13 cellular contexts compared by ENCODE assay signal in genomic region chr17:50689956-50690886, GRCh38. TPM values are rescaled to one million over a fixed set of nuclear protein-coding genes. Genes with fewer than 3 reads are reported as not detected.
A peak's percentile ranks its signal among the peaks of the same experiment; 100 is the strongest.
DNase-seq lines count a peak whose midpoint lies in the region; ATAC-seq and TF ChIP-seq lines count a peak whose summit lies in the region.
"Had no signal": no experiment of that assay in that cellular context is flagged by ENCODE, and none has a peak within 500 bp of the region (broad histone marks: within the 10 kb centered on the region; RNA-seq: fewer than 3 reads in every experiment).

No MANE protein-coding gene starts in this region.

- peak overlapping the region; percentile 29 for H3K9ac ChIP-seq in iPS-15b (ENCODE audit: low read depth, low read length)

- no peak for TF ChIP-seq POLR2A in uterus (IDR thresholded peaks at IDR 0.05)

- H3K9me3 ChIP-seq in iPS-15b (ENCODE audit: control insufficient read depth, insufficient read depth, low read length) = no peaks in the 10 kb centered on the region
- no peaks in the 10 kb centered on the region for H3K9me3 ChIP-seq in uterus
- no peaks in the 10 kb centered on the region for H3K9me3 ChIP-seq in CD8-positive, alpha-beta memory T cell (ENCODE audit: low read length)
- H3K9me3 ChIP-seq: upper lobe of left lung had no signal

- H3K4me1 ChIP-seq in iPS-15b (ENCODE audit: control insufficient read depth, insufficient read depth, low read length) (peaks cover 14% of the 10 kb centered on the region), uterus (peaks cover 5 to 22% of the 10 kb centered on the region in 2 donors)
- H3K4me1 ChIP-seq in CD8-positive, alpha-beta memory T cell (ENCODE audit: insufficient read depth, low read length) = no peaks in the 10 kb centered on the region

- POLR2A ChIA-PET in WTC11 (lab: Charles Lee) = interaction anchor here (0.7 to 0.8 kb wide), 2 partner anchors 16 to 139 kb away, joined by 3 to 4 read pairs; no protein-coding TSS in a partner anchor
- POLR2A ChIA-PET in CD8-positive, alpha-beta memory T cell (lab: Charles Lee) = no interaction called here

- intact Hi-C loops in sciatic nerve (cut with DNase I) = no loop called here
- intact Hi-C loops in uterus (cut with DNase I; ENCODE audit: low total_unique reads) = loop anchor here (10.0 kb wide), 1 partner anchor 145 kb away; the partner anchor contains the start of gene SPATA20

- H3K4me3 ChIP-seq in iPS-15b (ENCODE audit: low read depth, low read length) (no peak overlapping the region), uterus (no peak overlapping the region)
- no peak overlapping the region for H3K4me3 ChIP-seq in CD8-positive, alpha-beta memory T cell (ENCODE audit: low read length)
- H3K4me3 ChIP-seq: upper lobe of left lung had no signal

- TF ChIP-seq CTCF in WTC11 (IDR thresholded peaks at IDR 0.05) = no peak
- TF ChIP-seq CTCF in uterus (IDR thresholded peaks at IDR 0.05) = no peak

- CTCF ChIA-PET in WTC11 (lab: Charles Lee) = interaction anchor here (0.6 to 2.8 kb wide), 7 partner anchors 15 to 189 kb away, joined by 3 to 13 read pairs (median 4); no protein-coding TSS in a partner anchor
- CTCF ChIA-PET in CD8-positive, alpha-beta memory T cell (lab: Charles Lee) = interaction anchor here (0.6 kb wide), 1 partner anchor 29 kb away, joined by 3 read pairs; no protein-coding TSS in a partner anchor

- DNase-seq in DMS53 (lab: John Stamatoyannopoulos, UW) (peak; percentile 43), DMS53 treated with DMSO at 0.1 percent for 48 hours (lab: John Stamatoyannopoulos, UW; ENCODE audit: unreplicated experiment) (no peak), WTC11 (ENCODE audit: low spot score) (no peak), sciatic nerve (ENCODE audit: low spot score) (no peak), T1000 (lab: John Stamatoyannopoulos, UW) (no peak), uterus (no peak)
- no peak for DNase-seq in CD8-positive, alpha-beta memory T cell
- DNase-seq: activated CD4-positive, alpha-beta T cell treated with anti-CD3 and anti-CD28 coated beads for 48 hours; stimulated activated CD4-positive, alpha-beta T cell treated with anti-CD3 and anti-CD28 coated beads, Interleukin-2, amount 100 ng/mL, for 48 hours had no signal

- peak overlapping the region in 1 of 2 donors; percentile 12 for H3K27ac ChIP-seq in uterus
- no peak overlapping the region for H3K27ac ChIP-seq in CD8-positive, alpha-beta memory T cell (ENCODE audit: low read depth, low read length)
- H3K27ac ChIP-seq: upper lobe of left lung had no signal

- 0 out of 2 replicates have a peak overlapping the region, but pooled peaks have one; percentile 19 for H3K27ac Mint-ChIP-seq in WTC11
- H3K27ac Mint-ChIP-seq in CD8-positive, alpha-beta memory T cell = peak overlapping the region in 2 of 8 donors; percentile 22 to 50
- H3K27ac Mint-ChIP-seq: mesothelial cell of epicardium had no signal

- H3K36me3 ChIP-seq in iPS-15b (ENCODE audit: control insufficient read depth, insufficient read depth, low read length) (peaks cover under 1% of the 10 kb centered on the region), uterus (no peaks in the 10 kb centered on the region)
- peaks cover 17% of the 10 kb centered on the region for H3K36me3 ChIP-seq in CD8-positive, alpha-beta memory T cell (ENCODE audit: insufficient read depth, low read length)

- no peaks in the 10 kb centered on the region for H3K27me3 Mint-ChIP-seq in WTC11 (ENCODE audit: low read depth)
- H3K27me3 Mint-ChIP-seq in CD8-positive, alpha-beta memory T cell = no peaks in the 10 kb centered on the region

- no peak overlapping the region for H3K4me3 Mint-ChIP-seq in WTC11
- no peak overlapping the region for H3K4me3 Mint-ChIP-seq in CD8-positive, alpha-beta memory T cell
- H3K4me3 Mint-ChIP-seq: mesothelial cell of epicardium had no signal

- peaks cover 20% of the 10 kb centered on the region for H3K4me1 Mint-ChIP-seq in WTC11
- H3K4me1 Mint-ChIP-seq in CD8-positive, alpha-beta memory T cell = no peaks in the 10 kb centered on the region

- no peaks in the 10 kb centered on the region for H3K9me3 Mint-ChIP-seq in WTC11
- no peaks in the 10 kb centered on the region for H3K9me3 Mint-ChIP-seq in CD8-positive, alpha-beta memory T cell
- H3K9me3 Mint-ChIP-seq: activated naive CD4-positive, alpha-beta T cell treated with anti-CD3 and anti-CD28 coated beads, Interleukin-2, amount 50 U/mL, for 72 hours; mesothelial cell of epicardium had no signal

- peaks cover 9% of the 10 kb centered on the region for H3K36me3 Mint-ChIP-seq in WTC11
- peaks cover 0 to 33% (median 11%) of the 10 kb centered on the region in 3 donors for H3K36me3 Mint-ChIP-seq in CD8-positive, alpha-beta memory T cell
- H3K36me3 Mint-ChIP-seq: activated naive CD4-positive, alpha-beta T cell treated with anti-CD3 and anti-CD28 coated beads, Interleukin-2, amount 50 U/mL, for 72 hours had no signal

- ATAC-seq in WTC11 = peak; percentile 36
- ATAC-seq in sciatic nerve = peak; percentile 55

- no peaks in the 10 kb centered on the region for H3K27me3 ChIP-seq in iPS-15b (ENCODE audit: control insufficient read depth, insufficient read depth, low read length)
- no peaks in the 10 kb centered on the region for H3K27me3 ChIP-seq in uterus
- H3K27me3 ChIP-seq in CD8-positive, alpha-beta memory T cell (ENCODE audit: insufficient read depth, low read length, poor library complexity, severe bottlenecking) = no peaks in the 10 kb centered on the region
- H3K27me3 ChIP-seq: upper lobe of left lung had no signal

TF ChIP-seq in WTC11, 78 proteins besides CTCF, POLR2A, EP300 and RAD21:
- TF ChIP-seq FOXP1 (CRISPR knock-in tag; IDR thresholded peaks at IDR 0.05; ENCODE audit: borderline replicate concordance) (peak; percentile 52; the same call in 1 of the 2 replicates), E2F1 (CRISPR knock-in tag; IDR thresholded peaks at IDR 0.05) (no peak), MAX (CRISPR knock-in tag; IDR thresholded peaks at IDR 0.05) (0 out of 2 replicates have a peak, but pooled peaks have one; percentile 25), HMGXB4 (CRISPR knock-in tag; IDR thresholded peaks at IDR 0.05) (0 out of 2 replicates have a peak, but pooled peaks have one; percentile 22), CREB1 (CRISPR knock-in tag; IDR thresholded peaks at IDR 0.05) (no peak), CREM (CRISPR knock-in tag; IDR thresholded peaks at IDR 0.05) (peak; percentile 32; the same call in 1 of the 2 replicates), MYBL2 (CRISPR knock-in tag; IDR thresholded peaks at IDR 0.05) (no peak)

RNA-seq across cellular contexts. Expression of gene ANKRD40, which starts 17.5 kb away (rescaled TPM):
- total RNA-seq in WTC11 (2021) = 43.3 to 45.3 TPM (median 45.3 TPM) in 3 replicates
- 106 TPM for total RNA-seq in sciatic nerve
- total RNA-seq in uterus = 10 to 100 TPM; 15.0 to 58.0 (median 31.3) TPM
- 10 to 100 TPM; 48.2 to 48.5 TPM for total RNA-seq in CD8-positive, alpha-beta memory T cell
- 6.6 TPM for polyA plus RNA-seq in CD8-positive, alpha-beta memory T cell

RNA-seq across cellular contexts. Expression of gene LUC7L3, which starts 29.2 kb away (rescaled TPM):
- total RNA-seq in WTC11 (2021) (182 to 190 TPM (median 186 TPM) in 3 replicates), sciatic nerve (229 TPM), uterus (100 to 1,000 TPM in 3 of 4 donors, 10 to 100 TPM in 1; 98.1 to 221 (median 163) TPM)
- 100 to 1,000 TPM; 113 to 120 TPM for total RNA-seq in CD8-positive, alpha-beta memory T cell
- 72.5 TPM for polyA plus RNA-seq in CD8-positive, alpha-beta memory T cell

RNA-seq across cellular contexts. Expression of gene ABCC3, which starts 55.5 kb away (rescaled TPM):
- total RNA-seq in WTC11 (2021) (0.92 to 2.6 TPM (median 0.99 TPM) in 3 replicates), sciatic nerve (5.4 TPM), uterus (1 to 10 TPM; 1.2 to 4.5 (median 2.6) TPM)
- under 1 TPM; 0.37 to 0.69 TPM for total RNA-seq in CD8-positive, alpha-beta memory T cell
- not detected for polyA plus RNA-seq in CD8-positive, alpha-beta memory T cell
- total RNA-seq: activated naive CD4-positive, alpha-beta T cell treated with anti-CD3 and anti-CD28 coated beads, Interleukin-2, amount 50 U/mL, for 72 hours had no signal
